ENCODE assay signal across 12 cellular contexts in genomic region chr3:136955813-136956212, GRCh38. TPM values are rescaled to one million over a fixed set of nuclear protein-coding genes. Genes with fewer than 3 reads are reported as not detected.
A peak's percentile ranks its signal among the peaks of the same experiment; 100 is the strongest.
DNase-seq lines count a peak whose midpoint lies in the region; ATAC-seq, FAIRE-seq and TF ChIP-seq lines count a peak whose summit lies in the region.
"Had no signal": no experiment of that assay in that cellular context is flagged by ENCODE, and none has a peak within 500 bp of the region (broad histone marks: within the 10 kb centered on the region; RNA-seq: fewer than 3 reads in every experiment).

No MANE protein-coding gene starts in this region.

- H3K4me3 Mint-ChIP-seq in astrocyte (ENCODE audit: unreplicated experiment) (peak overlapping the region; percentile 18), mesothelial cell of epicardium (no peak overlapping the region)
- no peak overlapping the region for H3K4me3 Mint-ChIP-seq in stimulated activated memory B cell treated with anti-CD40 and anti-IgM and Interleukin-4, amounts not matched to agents 10 μg/mL and 1 μg/mL and 100 μg/mL, for 72 hours
- H3K4me3 Mint-ChIP-seq: neural crest cell had no signal

- H3K4me1 Mint-ChIP-seq in astrocyte (ENCODE audit: low read depth, unreplicated experiment) (peaks cover 49% of the 10 kb centered on the region), mesothelial cell of epicardium (peaks cover 5% of the 10 kb centered on the region)
- H3K4me1 Mint-ChIP-seq in stimulated activated memory B cell treated with anti-CD40 and anti-IgM and Interleukin-4, amounts not matched to agents 10 μg/mL and 1 μg/mL and 100 μg/mL, for 72 hours = peaks cover 16% of the 10 kb centered on the region

- no peak overlapping the region for H3K4me3 ChIP-seq in astrocyte (ENCODE audit: insufficient read depth, low read depth, low read length)
- no peak overlapping the region for H3K4me3 ChIP-seq in hepatocyte

- H3K79me2 ChIP-seq in astrocyte (ENCODE audit: insufficient read depth, low read length) (no peaks in the 10 kb centered on the region), hepatocyte (no peaks in the 10 kb centered on the region)

- TF ChIP-seq CTCF in astrocyte (IDR thresholded peaks at IDR 0.05; ENCODE audit: insufficient read depth, low read depth, low read length) (no peak), hepatocyte (IDR thresholded peaks at IDR 0.05; ENCODE audit: poor library complexity) (no peak), mesothelial cell of epicardium (IDR thresholded peaks at IDR 0.05; ENCODE audit: unreplicated experiment) (no peak)

- no peaks in the 10 kb centered on the region for H3K27me3 ChIP-seq in astrocyte (ENCODE audit: insufficient read depth, low read length)
- no peaks in the 10 kb centered on the region for H3K27me3 ChIP-seq in hepatocyte

- H3K4me2 ChIP-seq in astrocyte (ENCODE audit: low read length) = peak overlapping the region; percentile 67
- H3K4me2 ChIP-seq in hepatocyte = peak overlapping the region; percentile 45

- no peaks in the 10 kb centered on the region for H3K27me3 Mint-ChIP-seq in astrocyte (ENCODE audit: low read depth, unreplicated experiment)
- no peaks in the 10 kb centered on the region for H3K27me3 Mint-ChIP-seq in stimulated activated memory B cell treated with anti-CD40 and anti-IgM and Interleukin-4, amounts not matched to agents 10 μg/mL and 1 μg/mL and 100 μg/mL, for 72 hours
- H3K27me3 Mint-ChIP-seq in mesothelial cell of epicardium (ENCODE audit: low read depth) = no peaks in the 10 kb centered on the region

- H3K36me3 ChIP-seq in astrocyte (ENCODE audit: insufficient read depth, low read length) = no peaks in the 10 kb centered on the region
- H3K36me3 ChIP-seq in hepatocyte (replicated peaks; ENCODE audit: insufficient read depth, low read depth) = no peaks in the 10 kb centered on the region

- no peak overlapping the region for H2AFZ ChIP-seq in astrocyte (ENCODE audit: low read depth, low read length)
- H2AFZ ChIP-seq in hepatocyte = peak overlapping the region; percentile 53

- ATAC-seq in stimulated activated memory B cell treated with anti-CD40 and anti-IgM and Interleukin-4, amounts not matched to agents 10 μg/mL and 1 μg/mL and 100 μg/mL, for 72 hours = no peak

- no peaks in the 10 kb centered on the region for H4K20me1 ChIP-seq in astrocyte (ENCODE audit: insufficient read depth, low read length)
- no peaks in the 10 kb centered on the region for H4K20me1 ChIP-seq in hepatocyte (ENCODE audit: insufficient read depth, poor library complexity, severe bottlenecking)

- H3K36me3 Mint-ChIP-seq in astrocyte (ENCODE audit: low read depth, unreplicated experiment) (no peaks in the 10 kb centered on the region), mesothelial cell of epicardium (peaks cover 1% of the 10 kb centered on the region)
- peaks cover 8% of the 10 kb centered on the region for H3K36me3 Mint-ChIP-seq in stimulated activated memory B cell treated with anti-CD40 and anti-IgM and Interleukin-4, amounts not matched to agents 10 μg/mL and 1 μg/mL and 100 μg/mL, for 72 hours

- no peaks in the 10 kb centered on the region for H3K9me3 Mint-ChIP-seq in astrocyte (ENCODE audit: unreplicated experiment)
- no peaks in the 10 kb centered on the region for H3K9me3 Mint-ChIP-seq in stimulated activated memory B cell treated with anti-CD40 and anti-IgM and Interleukin-4, amounts not matched to agents 10 μg/mL and 1 μg/mL and 100 μg/mL, for 72 hours
- H3K9me3 Mint-ChIP-seq in mesothelial cell of epicardium = no peaks in the 10 kb centered on the region
- H3K9me3 Mint-ChIP-seq: neural crest cell had no signal

- H3K9me3 ChIP-seq in astrocyte (ENCODE audit: insufficient read depth, low read depth, low read length) (no peaks in the 10 kb centered on the region), hepatocyte (ENCODE audit: low read depth) (no peaks in the 10 kb centered on the region)

- H3K27ac Mint-ChIP-seq in astrocyte (ENCODE audit: unreplicated experiment) (peak overlapping the region; percentile 90), mesothelial cell of epicardium (no peak overlapping the region)
- H3K27ac Mint-ChIP-seq in stimulated activated memory B cell treated with anti-CD40 and anti-IgM and Interleukin-4, amounts not matched to agents 10 μg/mL and 1 μg/mL and 100 μg/mL, for 72 hours = peak overlapping the region; percentile 41

- no peak for FAIRE-seq in astrocyte (lab: Jason Lieb, UNC)

- 44% methylated on average over 2 of the region's 2 CpGs for WGBS in hepatocyte (ENCODE audit: low lambda C conversion rate, missing lambda C conversion rate)

- H3K9ac ChIP-seq in astrocyte (ENCODE audit: low read length) = peak overlapping the region; percentile 27

- H3K9me2 ChIP-seq in hepatocyte (replicated peaks; ENCODE audit: insufficient read depth) = no peaks in the 10 kb centered on the region

- DNase-seq in HCEC 1CT (peak; percentile 98), astrocyte (ENCODE audit: low read depth) (peak; percentile 93), hepatocyte (ENCODE audit: low spot score) (peak; percentile 69), NCI-H1417 treated with DMSO at 0.1 percent for 48 hours (lab: John Stamatoyannopoulos, UW) (no peak), NCI-H2227 treated with DMSO at 0.1 percent for 48 hours (lab: John Stamatoyannopoulos, UW) (no peak), mesothelial cell of epicardium (ENCODE audit: low spot score in 2 of 2, unreplicated experiment in 2 of 2) (no peak)
- no peak for DNase-seq in central memory CD4-positive, alpha-beta T cell
- DNase-seq: activated CD4-positive, alpha-beta T cell treated with anti-CD3 and anti-CD28 coated beads for 4 hours; amniotic stem cell; glutamatergic neuron had no signal

- H3K27ac ChIP-seq in astrocyte (ENCODE audit: low read depth, low read length) = peak overlapping the region; percentile 61
- H3K27ac ChIP-seq in hepatocyte = peak overlapping the region; percentile 91

- H3K4me1 ChIP-seq in astrocyte (ENCODE audit: insufficient read depth, low read length) = peaks cover 15% of the 10 kb centered on the region
- peaks cover 19% of the 10 kb centered on the region for H3K4me1 ChIP-seq in hepatocyte (ENCODE audit: insufficient read depth)

RNA-seq across cellular contexts. Expression of gene IL20RB, which starts 2.0 kb away (rescaled TPM):
- 22.0 and 23.6 TPM in 2 replicates for total RNA-seq in astrocyte
- 0.48 and 0.50 TPM in 2 replicates for total RNA-seq in hepatocyte
- 0.59 TPM in 1 of 2 replicates, not detected in the other for polyA plus RNA-seq in hepatocyte
- 0.86 to 1.8 TPM (median 1.6 TPM) in 3 replicates for total RNA-seq in mesothelial cell of epicardium

Comparison
In these comparisons a context has a peak if more than half of its experiments do, and no peak if none do; other contexts are left out.
1. DNase-seq: peak in HCEC 1CT (single experiment), astrocyte (single experiment) and hepatocyte (single experiment); none in central memory CD4-positive, alpha-beta T cell (single experiment), NCI-H1417 treated with DMSO at 0.1 percent for 48 hours (single experiment), NCI-H2227 treated with DMSO at 0.1 percent for 48 hours (single experiment) and mesothelial cell of epicardium (0 of 2).